Comparison of ENCODE assay signal across 1 cellular context in the genomic region with DNA sequence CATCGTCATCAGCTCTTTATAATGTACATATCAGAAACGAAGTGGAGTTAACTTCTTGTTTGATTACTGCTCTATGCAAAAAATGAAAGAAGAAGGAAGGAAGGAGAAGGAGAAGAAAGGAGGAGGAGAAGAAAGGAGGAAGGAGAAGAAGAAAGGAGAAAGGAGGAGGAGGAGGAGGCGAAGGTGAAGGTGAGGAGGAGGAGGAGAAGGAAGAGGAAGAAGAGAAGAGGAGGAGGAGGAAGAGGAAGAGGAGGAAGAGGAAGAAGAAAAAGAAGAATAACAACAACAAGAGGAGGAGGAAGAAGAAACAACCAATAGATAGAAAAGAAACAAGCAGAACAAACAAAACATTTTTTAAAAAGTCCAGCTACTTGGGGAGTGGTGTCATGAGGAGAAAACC.
TF ChIP-seq lines count a peak whose summit lies in the region.

No MANE protein-coding gene starts in this region.

TF ChIP-seq in HEK293, 187 proteins besides CTCF, POLR2A, EP300 and RAD21 (continued from another document):
- peak; percentile 95 for TF ChIP-seq ZNF513 (tag by site-specific recombination; IDR thresholded peaks at IDR 0.05)
- no peak for TF ChIP-seq ZSCAN4 (tag by site-specific recombination; IDR thresholded peaks at IDR 0.05)
